ENCODE assay signal across 27 cellular contexts in genomic region chr21:14711287-14711686, GRCh38.
A peak's percentile ranks its signal among the peaks of the same experiment; 100 is the strongest.
DNase-seq lines count a peak whose midpoint lies in the region; ATAC-seq, FAIRE-seq and TF ChIP-seq lines count a peak whose summit lies in the region.
"Had no signal": no experiment of that assay in that cellular context is flagged by ENCODE, and none has a peak within 500 bp of the region (broad histone marks: within the 10 kb centered on the region; RNA-seq: fewer than 3 reads in every experiment).

No MANE protein-coding gene starts in this region.

- no peak overlapping the region for H2AFZ ChIP-seq in PC-3 (ENCODE audit: low read length)

- no peaks in the 10 kb centered on the region for H3K27me3 Mint-ChIP-seq in nephron (ENCODE audit: low read depth)
- no peaks in the 10 kb centered on the region for H3K27me3 Mint-ChIP-seq in Calu3 (ENCODE audit: unreplicated experiment)
- H3K27me3 Mint-ChIP-seq: CD4-positive, CD25-positive, alpha-beta regulatory T cell; IgD-negative memory B cell had no signal

- peak; percentile 59 for DNase-seq in PC-3
- DNase-seq in bronchial epithelial cell (ENCODE audit: low read depth), result peak; percentile 71
- no peak for DNase-seq in Calu3
- DNase-seq in activated naive CD4-positive, alpha-beta T cell treated with Interleukin-2 at 50 U/mL for 16 hours, result no peak
- DNase-seq: CD4-positive, CD25-positive, alpha-beta regulatory T cell; DMS53; EL; GDM1; NCI-H1048; NCI-H1417; NCI-H1694; NCI-H2029 treated with DMSO at 0.1 percent for 48 hours; NCI-H2227 treated with DMSO at 0.1 percent for 48 hours; NCI-H526 treated with DMSO at 0.1 percent for 48 hours; SHP77 had no signal

- no peaks in the 10 kb centered on the region for H3K27me3 ChIP-seq in PC-3 (ENCODE audit: low read length)
- no peaks in the 10 kb centered on the region for H3K27me3 ChIP-seq in bronchial epithelial cell (ENCODE audit: control insufficient read depth, insufficient read depth, low read length)
- H3K27me3 ChIP-seq: BLaER1 had no signal

- H3K4me1 Mint-ChIP-seq in nephron (peaks cover 14% of the 10 kb centered on the region), Calu3 (ENCODE audit: low read depth, unreplicated experiment) (no peaks in the 10 kb centered on the region)
- H3K4me1 Mint-ChIP-seq: IgD-negative memory B cell had no signal

- H3F3A ChIP-seq in PC-3 (ENCODE audit: low read length, unreplicated experiment), result peaks cover 5% of the 10 kb centered on the region

- H3K9me2 ChIP-seq in PC-3 (replicated peaks; ENCODE audit: low read length), result no peaks in the 10 kb centered on the region

- no peak for ATAC-seq in PC-3
- peak; percentile 62 for ATAC-seq in esophagus mucosa
- no peak for ATAC-seq in GM19324 (IDR thresholded peaks at IDR 0.05; ENCODE audit: low FRiP score, unreplicated experiment)
- no peak for ATAC-seq in GM18907 (IDR thresholded peaks at IDR 0.05; ENCODE audit: unreplicated experiment)
- ATAC-seq: HCT116, Panc1 had no signal

- H3K36me3 Mint-ChIP-seq in nephron (ENCODE audit: low read depth), result no peaks in the 10 kb centered on the region
- H3K36me3 Mint-ChIP-seq in Calu3 (ENCODE audit: insufficient read depth, unreplicated experiment), result no peaks in the 10 kb centered on the region

- H3K36me3 ChIP-seq in PC-3 (ENCODE audit: low read depth, low read length) (peaks cover 2% of the 10 kb centered on the region; the same call in 1 of the 2 replicates), bronchial epithelial cell (ENCODE audit: control insufficient read depth, insufficient read depth, low read length) (no peaks in the 10 kb centered on the region)
- H3K36me3 ChIP-seq: BLaER1 had no signal

- H3K9ac ChIP-seq in PC-3 (ENCODE audit: low read length), result no peak overlapping the region
- H3K9ac ChIP-seq: BLaER1, KMS-11 had no signal

- POLR2A ChIA-PET in PC-3 (lab: Charles Lee; ENCODE audit: unreplicated experiment), result no interaction called here

- H4K20me1 ChIP-seq in PC-3 (ENCODE audit: low read length), result no peaks in the 10 kb centered on the region
- H4K20me1 ChIP-seq: BLaER1 had no signal

- no peaks in the 10 kb centered on the region for H3K79me2 ChIP-seq in PC-3 (ENCODE audit: low read length)

- no peak for FAIRE-seq in bronchial epithelial cell (lab: Jason Lieb, UNC)
- FAIRE-seq: GM12891 had no signal

- peaks cover 29% of the 10 kb centered on the region for H3K4me1 ChIP-seq in PC-3 (ENCODE audit: insufficient read depth, low read length)

- H3K4me3 Mint-ChIP-seq in nephron (no peak overlapping the region), Calu3 (ENCODE audit: low read depth, unreplicated experiment) (no peak overlapping the region)
- H3K4me3 Mint-ChIP-seq: CD4-positive, CD25-positive, alpha-beta regulatory T cell; IgD-negative memory B cell had no signal

- peak overlapping the region; percentile 61 to 85 (median 81) for H3K27ac Mint-ChIP-seq in nephron
- no peak overlapping the region for H3K27ac Mint-ChIP-seq in Calu3 (ENCODE audit: unreplicated experiment)
- H3K27ac Mint-ChIP-seq: CD4-positive, CD25-positive, alpha-beta regulatory T cell; IgD-negative memory B cell had no signal

- TF ChIP-seq CTCF in PC-3 (conservative IDR thresholded peaks at IDR 0.05; ENCODE audit: low read depth, low read length) (no peak), bronchial epithelial cell (IDR thresholded peaks at IDR 0.05; ENCODE audit: insufficient read depth, low read length, severe bottlenecking) (no peak), nephron (IDR thresholded peaks at IDR 0.05; ENCODE audit: unreplicated experiment in 3 of 3) (no peak), Calu3 (IDR thresholded peaks at IDR 0.05; ENCODE audit: unreplicated experiment) (no peak)

- intact Hi-C loops in PC-3 (cut with micrococcal nuclease) (no loop called here), Calu3 (cut with micrococcal nuclease; ENCODE audit: unreplicated experiment) (loop anchor here (10.0 kb wide), 1 partner anchor 76 kb away; no protein-coding TSS in a partner anchor)

- peaks cover 9% of the 10 kb centered on the region for H3K9me3 ChIP-seq in PC-3 (ENCODE audit: low read length)
- H3K9me3 ChIP-seq: BLaER1 had no signal

- H3K4me2 ChIP-seq in PC-3 (ENCODE audit: low read length), result peak overlapping the region; percentile 3; the same call in 1 of the 2 replicates
- H3K4me2 ChIP-seq: BLaER1, KMS-11 had no signal

- H3K27ac ChIP-seq in PC-3 (ENCODE audit: low read length), result no peak overlapping the region
- H3K27ac ChIP-seq: BLaER1, HL-60, KMS-11, RWPE1 had no signal

- H3K9me3 Mint-ChIP-seq in nephron (peaks cover 16% of the 10 kb centered on the region), Calu3 (ENCODE audit: low read depth, unreplicated experiment) (no peaks in the 10 kb centered on the region)

- CTCF ChIA-PET in PC-3 (lab: Charles Lee) (no interaction called here), Calu3 (lab: Charles Lee) (no interaction called here)

- BruUV-seq in PC-3 (replicated peaks; lab: Mats Ljungman, UMichigan), result no TSS peak
- BruUV-seq in Calu3 (replicated peaks; lab: Mats Ljungman, UMichigan), result no TSS peak

- no peak overlapping the region for H3K4me3 ChIP-seq in PC-3 (ENCODE audit: low read length)
- H3K4me3 ChIP-seq in bronchial epithelial cell (ENCODE audit: low read depth, low read length), result no peak overlapping the region
- H3K4me3 ChIP-seq: BLaER1 had no signal

Comparison
In these comparisons a context has a peak if more than half of its experiments do, and no peak if none do; other contexts are left out.
1. DNase-seq: peak in PC-3 (single experiment) and bronchial epithelial cell (single experiment); none in Calu3 (single experiment) and activated naive CD4-positive, alpha-beta T cell treated with Interleukin-2 at 50 U/mL for 16 hours (single experiment).